ENCODE assay signal across 31 cellular contexts in the genomic region with DNA sequence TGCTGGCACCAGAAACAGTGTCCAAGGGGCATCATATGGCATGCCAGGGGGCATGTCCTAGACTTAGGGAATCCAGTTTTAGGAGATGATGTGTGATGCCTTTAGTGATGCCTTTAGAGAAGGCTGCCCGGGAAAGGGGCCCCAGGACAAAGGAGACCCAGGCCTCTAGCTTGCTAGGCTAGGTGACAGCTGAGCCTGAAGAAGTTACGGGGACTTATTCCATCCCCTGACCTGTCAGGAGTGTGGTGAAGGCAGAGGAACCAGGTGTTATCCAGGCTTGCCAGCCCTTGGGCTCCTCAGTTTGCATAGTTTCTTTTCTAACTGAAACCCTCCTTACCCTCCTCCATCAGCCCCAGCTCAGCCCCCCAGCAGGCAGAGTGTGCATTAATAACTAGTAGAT.
"Had no signal": no experiment of that assay in that cellular context is flagged by ENCODE, and none has a peak within 500 bp of the region (broad histone marks: within the 10 kb centered on the region; RNA-seq: fewer than 3 reads in every experiment).

No MANE protein-coding gene starts in this region.

- H3K4me1 ChIP-seq: ascending aorta, body of pancreas, SJSA1 had no signal

- H3K4me3 ChIP-seq: ascending aorta, body of pancreas, MG63, SJSA1 had no signal

- H3K27me3 ChIP-seq: ascending aorta, body of pancreas, MG63 had no signal

- H3K9me3 ChIP-seq: ascending aorta, body of pancreas, MG63, SJSA1 had no signal

- ATAC-seq: activated CD8-positive, alpha-beta memory T cell treated with anti-CD3 and anti-CD28 coated beads, Interleukin-2, amount 10 ng/mL, durations not matched to agents 7 days and 5 days; activated naive CD4-positive, alpha-beta T cell treated with anti-CD3 and anti-CD28 coated beads, Interleukin-2, amount 50 U/mL, for 72 hours; activated naive CD8-positive, alpha-beta T cell treated with anti-CD3 and anti-CD28 coated beads, Interleukin-2, amount 50 U/mL, for 24 hours; body of pancreas; SK-N-SH treated with all-trans-retinoic acid at 6 μM for 48 hours; WTC11 had no signal

- H3K4me3 Mint-ChIP-seq: activated CD8-positive, alpha-beta memory T cell treated with anti-CD3 and anti-CD28 coated beads, Interleukin-2, amount 10 ng/mL, durations not matched to agents 7 days and 5 days; activated naive CD8-positive, alpha-beta T cell treated with anti-CD3 and anti-CD28 coated beads, Interleukin-2, amount 50 U/mL, for 24 hours; activated T-cell treated with anti-CD3 and anti-CD28 coated beads, Interleukin-2, amount 50 U/mL, for 24 hours; activated T-helper 1 cell treated with anti-CD3 and anti-CD28 coated beads, Interleukin-12 subunit alpha, Interleukin-12 subunit beta, Interleukin-2, Interleukin-4 antibody, amounts not matched to agents 30 ng/mL and 10 ng/mL and 1 ng/mL, durations not matched to agents 14 hours and 24 hours and 36 hours; central memory CD8-positive, alpha-beta T cell; WTC11 had no signal

- H3K27ac Mint-ChIP-seq: activated CD8-positive, alpha-beta memory T cell treated with anti-CD3 and anti-CD28 coated beads, Interleukin-2, amount 10 ng/mL, durations not matched to agents 7 days and 5 days; activated naive CD4-positive, alpha-beta T cell treated with anti-CD3 and anti-CD28 coated beads, Interleukin-2, amount 50 U/mL, for 72 hours; activated naive CD8-positive, alpha-beta T cell treated with anti-CD3 and anti-CD28 coated beads, Interleukin-2, amount 50 U/mL, for 24 hours; activated T-cell treated with anti-CD3 and anti-CD28 coated beads, Interleukin-2, amount 50 U/mL, for 24 hours; activated T-helper 1 cell treated with anti-CD3 and anti-CD28 coated beads, Interleukin-12 subunit alpha, Interleukin-12 subunit beta, Interleukin-2, Interleukin-4 antibody, amounts not matched to agents 30 ng/mL and 10 ng/mL and 1 ng/mL, durations not matched to agents 14 hours and 24 hours and 36 hours; WTC11 had no signal

- H3K4me1 Mint-ChIP-seq: activated naive CD8-positive, alpha-beta T cell treated with anti-CD3 and anti-CD28 coated beads, Interleukin-2, amount 50 U/mL, for 24 hours; central memory CD8-positive, alpha-beta T cell had no signal

- H3K36me3 Mint-ChIP-seq: activated CD8-positive, alpha-beta memory T cell treated with anti-CD3 and anti-CD28 coated beads, Interleukin-2, amount 10 ng/mL, durations not matched to agents 7 days and 5 days; activated naive CD4-positive, alpha-beta T cell treated with anti-CD3 and anti-CD28 coated beads, Interleukin-2, amount 50 U/mL, for 72 hours; WTC11 had no signal

- FAIRE-seq: bronchial epithelial cell, RCC 7860 had no signal

- H3K36me3 ChIP-seq: ascending aorta, MG63, SJSA1 had no signal

- H3K27ac ChIP-seq: ascending aorta, body of pancreas, SJSA1 had no signal

- DNase-seq: activated CD4-positive, alpha-beta T cell treated with anti-CD3 and anti-CD28 coated beads for 48 hours; activated CD4-positive, alpha-beta T cell treated with anti-CD3 and anti-CD28 coated beads, Interleukin-2, amount 50 U/mL, for 4 hours; activated CD4-positive, CD25-positive, alpha-beta regulatory T cell treated with anti-CD3 and anti-CD28 coated beads, Interleukin-2, amount 50 U/mL, for 72 hours; activated CD8-positive, alpha-beta memory T cell treated with anti-CD3 and anti-CD28 coated beads, Interleukin-2, amount 10 ng/mL, durations not matched to agents 7 days and 5 days; activated effector memory CD4-positive, alpha-beta T cell treated with Interleukin-2 at 50 U/mL for 16 hours; activated naive CD4-positive, alpha-beta T cell treated with Interleukin-2 at 50 U/mL for 16 hours; activated naive CD8-positive, alpha-beta T cell treated with anti-CD3 and anti-CD28 coated beads, Interleukin-2, amount 50 U/mL, for 24 hours; activated T-cell treated with anti-CD3 and anti-CD28 coated beads, Interleukin-2, amount 50 U/mL, for 24 hours; amniotic stem cell; body of pancreas; MV-4-11; NCI-H1092 treated with DMSO at 0.1 percent for 48 hours; NCI-H1417 treated with DMSO at 0.1 percent for 48 hours; NCI-H1694 treated with DMSO at 0.1 percent for 48 hours; NCI-H345; NCI-H510A; NCI-H526 treated with DMSO at 0.1 percent for 48 hours; NCI-H82; OCI-M1; SHP77; SW 1271 had no signal
